Comparison of ENCODE assay signal across 15 cellular contexts in genomic region chr5:33854733-33855151, GRCh38. TPM values are rescaled to one million over a fixed set of nuclear protein-coding genes. Genes with fewer than 3 reads are reported as not detected.
DNase-seq lines count a peak whose midpoint lies in the region; ATAC-seq and TF ChIP-seq lines count a peak whose summit lies in the region.
"Had no signal": no experiment of that assay in that cellular context is flagged by ENCODE, and none has a peak within 500 bp of the region (broad histone marks: within the 10 kb centered on the region; RNA-seq: fewer than 3 reads in every experiment).

No MANE protein-coding gene starts in this region.

- no peaks in the 10 kb centered on the region for H3K36me3 ChIP-seq in Caco-2 (ENCODE audit: control insufficient read depth, insufficient read depth, low read length)
- no peaks in the 10 kb centered on the region for H3K36me3 ChIP-seq in neuron (ENCODE audit: insufficient read depth, low read length)
- H3K36me3 ChIP-seq: lower lobe of right lung, stomach had no signal

- intact Hi-C loops in Caco-2 (cut with micrococcal nuclease; ENCODE audit: unreplicated experiment), result no loop called here

- H3K4me1 ChIP-seq in Caco-2 (peaks cover 19% of the 10 kb centered on the region), neuron (ENCODE audit: insufficient read depth, low read length) (peaks cover 19% of the 10 kb centered on the region)

- TF ChIP-seq CTCF in Caco-2 (IDR thresholded peaks at IDR 0.05; ENCODE audit: insufficient read depth in 1 of 2, low read depth in 1 of 2, low read length in 1 of 2, severe bottlenecking in 1 of 2, unreplicated experiment in 1 of 2), result no peak
- no peak for TF ChIP-seq CTCF in foreskin fibroblast (IDR thresholded peaks at IDR 0.05; ENCODE audit: low read depth, low read length)

- ATAC-seq in GM18505 (IDR thresholded peaks at IDR 0.05; ENCODE audit: unreplicated experiment), result no peak
- no peak for ATAC-seq in HG02642 (IDR thresholded peaks at IDR 0.05; ENCODE audit: poor library complexity, unreplicated experiment)
- ATAC-seq: effector memory CD8-positive, alpha-beta T cell had no signal

- H3K4me3 ChIP-seq in Caco-2 (ENCODE audit: low read depth, low read length), result no peak overlapping the region
- H3K4me3 ChIP-seq in foreskin fibroblast (ENCODE audit: low read depth in 1 of 2, low read length in 2 of 2), result no peak overlapping the region
- H3K4me3 ChIP-seq in neuron (ENCODE audit: low read length), result peak overlapping the region; percentile 31
- H3K4me3 ChIP-seq: lower lobe of right lung, stomach had no signal

- no peaks in the 10 kb centered on the region for H3K27me3 Mint-ChIP-seq in Caco-2 (ENCODE audit: insufficient read depth, unreplicated experiment)

- no peaks in the 10 kb centered on the region for H3K9me3 ChIP-seq in Caco-2
- H3K9me3 ChIP-seq in neuron (ENCODE audit: low read length), result no peaks in the 10 kb centered on the region
- H3K9me3 ChIP-seq: lower lobe of right lung, stomach had no signal

- peak overlapping the region; percentile 34 for H2AFZ ChIP-seq in neuron (ENCODE audit: low read depth, low read length)

- no peak overlapping the region for H3K4me3 Mint-ChIP-seq in Caco-2 (ENCODE audit: unreplicated experiment)
- H3K4me3 Mint-ChIP-seq: CD4-positive, CD25-positive, alpha-beta regulatory T cell; effector memory CD8-positive, alpha-beta T cell had no signal

- no peak for TF ChIP-seq POLR2A in GM18505 (IDR thresholded peaks at IDR 0.05; ENCODE audit: borderline replicate concordance, extremely low read depth, insufficient read depth, insufficient read length)

- H3K27ac Mint-ChIP-seq in Caco-2 (ENCODE audit: unreplicated experiment), result peak overlapping the region; percentile 44
- H3K27ac Mint-ChIP-seq: CD4-positive, CD25-positive, alpha-beta regulatory T cell; effector memory CD8-positive, alpha-beta T cell had no signal

- CTCF ChIA-PET in Caco-2 (lab: Charles Lee), result no interaction called here

- DNase-seq in Caco-2 (peak; percentile 15 to 75), T1000 (lab: John Stamatoyannopoulos, UW) (peak; percentile 23), foreskin fibroblast (peak; percentile 84 to 87), SIG-M5 (lab: John Stamatoyannopoulos, UW) (no peak), superior temporal gyrus (ENCODE audit: extremely low spot score) (no peak)
- DNase-seq: CD4-positive, CD25-positive, alpha-beta regulatory T cell; effector memory CD8-positive, alpha-beta T cell; Kasumi-1; lower lobe of right lung; NCI-H82; stimulated activated CD4-positive, alpha-beta T cell treated with anti-CD3 and anti-CD28 coated beads, Interleukin-15, amount 100 ng/mL, for 24 hours; stomach had no signal

- H3K36me3 Mint-ChIP-seq in Caco-2 (ENCODE audit: insufficient read depth, unreplicated experiment), result no peaks in the 10 kb centered on the region
- H3K36me3 Mint-ChIP-seq: CD4-positive, CD25-positive, alpha-beta regulatory T cell had no signal

- H3K4me1 Mint-ChIP-seq in Caco-2 (ENCODE audit: low read depth, unreplicated experiment), result peaks cover 4% of the 10 kb centered on the region

- no peaks in the 10 kb centered on the region for H3K9me3 Mint-ChIP-seq in Caco-2 (ENCODE audit: unreplicated experiment)
- H3K9me3 Mint-ChIP-seq: effector memory CD8-positive, alpha-beta T cell had no signal

- H3K27me3 ChIP-seq in Caco-2 (replicated peaks; ENCODE audit: control insufficient read depth, insufficient read depth, low read length) (no peaks in the 10 kb centered on the region), neuron (ENCODE audit: insufficient read depth, low read length) (no peaks in the 10 kb centered on the region)
- H3K27me3 ChIP-seq: stomach had no signal

- no TSS peak for BruUV-seq in Caco-2 (replicated peaks; lab: Mats Ljungman, UMichigan)

- POLR2A ChIA-PET in Caco-2 (lab: Charles Lee), result no interaction called here

RNA-seq across cellular contexts. Expression of gene ADAMTS12, which starts 37.0 kb away (rescaled TPM):
- 0.35 TPM in 1 of 2 replicates, not detected in the other for total RNA-seq in Caco-2 (2022)
- total RNA-seq: CD4-positive, CD25-positive, alpha-beta regulatory T cell had no signal

Comparison
In these comparisons a context has a peak if more than half of its experiments do, and no peak if none do; other contexts are left out.
1. DNase-seq: peak in Caco-2 (2 of 2), T1000 (single experiment) and foreskin fibroblast (2 of 2); none in SIG-M5 (single experiment) and superior temporal gyrus (single experiment).